8 cellular contexts compared by ENCODE assay signal in genomic region chr3:32114567-32115422, GRCh38. TPM values are rescaled to one million over a fixed set of nuclear protein-coding genes. Genes with fewer than 3 reads are reported as not detected.
DNase-seq lines count a peak whose midpoint lies in the region; ATAC-seq and TF ChIP-seq lines count a peak whose summit lies in the region.
"Not testable (repeated sequence)": the region's sequence is repeated elsewhere in the genome, so short reads cannot be mapped to it uniquely, and the experiment has no call there.

No MANE protein-coding gene starts in this region.

- POLR2A ChIA-PET in CD4-positive, alpha-beta T cell (lab: Charles Lee), result interaction anchor here (0.7 to 2.4 kb wide), 8 partner anchors 9 to 583 kb away, joined by 3 to 28 read pairs (median 3); partner anchors contain the start of genes GPD1L and STT3B

- H3K4me1 Mint-ChIP-seq in CD4-positive, alpha-beta T cell (ENCODE audit: low read depth), result peaks cover 78% of the 10 kb centered on the region

- not testable (repeated sequence) for H3K27me3 ChIP-seq in CD4-positive, alpha-beta T cell (ENCODE audit: control insufficient read depth, insufficient read depth, low read length); effector memory CD4-positive, alpha-beta T cell (replicated peaks; ENCODE audit: control insufficient read depth, insufficient read depth, low read length, poor library complexity, severe bottlenecking)

- CTCF ChIA-PET in CD4-positive, alpha-beta T cell (lab: Charles Lee), result interaction anchor here (0.6 to 2.0 kb wide), 7 partner anchors 9 to 582 kb away, joined by 3 to 6 read pairs (median 4); partner anchors contain the start of genes GPD1L and STT3B

- peak overlapping the region; percentile 57 for H3K27ac ChIP-seq in CD4-positive, alpha-beta T cell (ENCODE audit: low read depth, low read length)
- peak overlapping the region; percentile 59 for H3K27ac ChIP-seq in effector memory CD4-positive, alpha-beta T cell (ENCODE audit: insufficient read depth, low read length, poor library complexity, severe bottlenecking)

- peak overlapping the region; percentile 91 for H3K27ac Mint-ChIP-seq in CD4-positive, alpha-beta T cell

- peak; percentile 70 for ATAC-seq in CD4-positive, alpha-beta T cell (ENCODE audit: poor library complexity)
- peak; percentile 64 for ATAC-seq in HG03342 (IDR thresholded peaks at IDR 0.05; ENCODE audit: unreplicated experiment)

- peak overlapping the region; percentile 86 for H3K4me3 Mint-ChIP-seq in CD4-positive, alpha-beta T cell

- DNase-seq in CD4-positive, alpha-beta T cell, result peak; percentile 43 to 78 (median 54)
- DNase-seq in activated CD4-positive, CD25-positive, alpha-beta regulatory T cell treated with anti-CD3 and anti-CD28 coated beads, Interleukin-2, amount 50 U/mL, for 16 hours (ENCODE audit: low read depth, low spot score), result peak; percentile 23
- DNase-seq in activated CD8-positive, alpha-beta memory T cell treated with anti-CD3 and anti-CD28 coated beads for 48 hours (ENCODE audit: low read depth in 2 of 3, low spot score in 2 of 3), result peak; percentile 10 to 34 (median 32)
- DNase-seq in activated effector memory CD4-positive, alpha-beta T cell treated with Interleukin-2 at 50 U/mL for 16 hours, result peak; percentile 50
- DNase-seq in effector memory CD4-positive, alpha-beta T cell, result peak; percentile 53 to 71 (median 57)
- DNase-seq in stimulated activated CD4-positive, alpha-beta T cell treated with anti-CD3 and anti-CD28 coated beads, Interleukin-15, amount 100 ng/mL, for 48 hours (ENCODE audit: low read depth in 2 of 2), result peak; percentile 46 to 57
- DNase-seq in stimulated activated CD8-positive, alpha-beta memory T cell treated with anti-CD3 and anti-CD28 coated beads, Interleukin-4, amount 100 ng/mL, for 24 hours (ENCODE audit: low read depth), result peak; percentile 31

- not testable (repeated sequence) for TF ChIP-seq CTCF in CD4-positive, alpha-beta T cell (IDR thresholded peaks at IDR 0.05)

- H3K36me3 ChIP-seq in effector memory CD4-positive, alpha-beta T cell (ENCODE audit: control insufficient read depth, insufficient read depth, low read length), result not testable (repeated sequence)

- peaks cover 14% of the 10 kb centered on the region for H3K36me3 Mint-ChIP-seq in CD4-positive, alpha-beta T cell (ENCODE audit: low read depth)

- not testable (repeated sequence) for H3K9me3 Mint-ChIP-seq in CD4-positive, alpha-beta T cell

- H3K4me1 ChIP-seq in effector memory CD4-positive, alpha-beta T cell (ENCODE audit: control insufficient read depth, insufficient read depth, low read length, poor library complexity, severe bottlenecking), result not testable (repeated sequence)

- not testable (repeated sequence) for H3K27me3 Mint-ChIP-seq in CD4-positive, alpha-beta T cell

- intact Hi-C loops in CD4-positive, alpha-beta T cell (cut with DNase I, micrococcal nuclease), result loop anchor here (5.0 to 10.0 kb wide), 3 partner anchors 123 to 580 kb away; partner anchors contain the start of genes CMTM6 (in 1 of the 2), CMTM8 (in 1 of the 2) and STT3B (in 1 of the 2)

- peak overlapping the region; percentile 27 for H3K4me3 ChIP-seq in effector memory CD4-positive, alpha-beta T cell (ENCODE audit: insufficient read depth, low read depth, low read length, poor library complexity, severe bottlenecking)

- not testable (repeated sequence) for H3K9me3 ChIP-seq in CD4-positive, alpha-beta T cell (ENCODE audit: control insufficient read depth, low read length); effector memory CD4-positive, alpha-beta T cell (ENCODE audit: control insufficient read depth, low read length)

RNA-seq across cellular contexts. Expression of gene GPD1L, which starts 8.4 kb away (rescaled TPM):
- 10 to 100 TPM; 15.3 to 16.0 TPM for total RNA-seq in CD4-positive, alpha-beta T cell

Comparison
In these comparisons a context has a peak if more than half of its experiments do, and no peak if none do; other contexts are left out.
1. Peak in every context shown above with its lines: DNase-seq, ATAC-seq, H3K4me3 ChIP-seq and H3K27ac ChIP-seq.